8 cellular contexts compared by ENCODE assay signal in the genomic region with DNA sequence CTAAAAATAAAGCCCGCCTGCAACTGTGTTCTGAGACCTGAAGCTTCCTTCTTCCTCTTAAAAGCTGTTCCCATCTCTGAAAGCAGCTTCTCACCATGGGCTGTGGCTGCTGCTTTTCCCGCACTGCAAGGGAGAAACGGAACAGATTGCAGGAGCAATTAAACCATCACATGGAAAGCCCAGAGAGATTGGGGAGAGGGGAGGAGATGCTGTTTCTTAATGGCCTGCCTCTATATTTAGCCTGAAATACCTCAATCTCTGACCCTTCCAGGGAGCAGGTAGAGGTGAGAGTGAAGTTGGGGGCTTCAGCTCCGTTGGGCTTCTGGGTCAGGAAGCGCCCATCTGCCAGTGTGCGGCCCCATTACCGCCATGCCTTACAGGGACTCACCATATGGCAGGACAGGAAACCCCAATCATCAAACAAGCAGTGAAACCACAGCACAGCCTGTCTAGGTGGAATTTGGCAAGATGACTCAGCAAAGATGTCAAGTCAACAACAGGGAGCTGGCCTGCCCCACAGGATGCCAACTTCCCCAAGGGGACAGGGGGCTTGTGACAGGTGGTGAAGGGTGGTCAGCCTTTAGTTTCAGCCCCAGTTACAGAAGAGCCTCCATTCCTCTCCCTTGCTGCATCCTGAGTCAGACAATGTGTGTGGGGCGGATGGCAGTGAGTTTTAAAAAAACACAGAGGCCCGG.
DNase-seq lines count a peak whose midpoint lies in the region; ATAC-seq lines count a peak whose summit lies in the region.

No MANE protein-coding gene starts in this region.

- H3K9me3 Mint-ChIP-seq in activated T-cell treated with anti-CD3 and anti-CD28 coated beads, Interleukin-2, amount 50 U/mL, for 72 hours = no peaks in the 10 kb centered on the region

- H3K4me1 Mint-ChIP-seq in activated T-cell treated with anti-CD3 and anti-CD28 coated beads, Interleukin-2, amount 50 U/mL, for 72 hours (ENCODE audit: low read depth) = peaks cover 20% of the 10 kb centered on the region

- DNase-seq in CMK (ENCODE audit: low read depth) = peak; percentile 17
- peak; percentile 53 for DNase-seq in GM19238 (ENCODE audit: insufficient read length, low spot score)
- peak; percentile 23 to 26 for DNase-seq in activated T-cell treated with anti-CD3 and anti-CD28 coated beads, Interleukin-2, amount 50 U/mL, for 72 hours
- DNase-seq in NCI-H1930 (lab: John Stamatoyannopoulos, UW) = no peak
- no peak for DNase-seq in NCI-H1436 treated with DMSO at 0.1 percent for 48 hours (lab: John Stamatoyannopoulos, UW)
- no peak for DNase-seq in HT-29 (ENCODE audit: low spot score)
- DNase-seq in germinal center (ENCODE audit: low spot score) = no peak

- peak overlapping the region; percentile 12 to 20 for H3K4me3 Mint-ChIP-seq in activated T-cell treated with anti-CD3 and anti-CD28 coated beads, Interleukin-2, amount 50 U/mL, for 72 hours

- H3K36me3 Mint-ChIP-seq in activated T-cell treated with anti-CD3 and anti-CD28 coated beads, Interleukin-2, amount 50 U/mL, for 72 hours (ENCODE audit: insufficient read depth in 2 of 2) = no peaks in the 10 kb centered on the region

- H3K27ac Mint-ChIP-seq in activated T-cell treated with anti-CD3 and anti-CD28 coated beads, Interleukin-2, amount 50 U/mL, for 72 hours = no peak overlapping the region

- ATAC-seq in HG03354 (IDR thresholded peaks at IDR 0.05; ENCODE audit: poor library complexity, severe bottlenecking, unreplicated experiment) = peak; percentile 64
- peak; percentile 72 to 78 for ATAC-seq in activated T-cell treated with anti-CD3 and anti-CD28 coated beads, Interleukin-2, amount 50 U/mL, for 72 hours (replicated peaks in 1 of 2)

- H3K27me3 Mint-ChIP-seq in activated T-cell treated with anti-CD3 and anti-CD28 coated beads, Interleukin-2, amount 50 U/mL, for 72 hours (ENCODE audit: low read depth) = no peaks in the 10 kb centered on the region

Comparison
In these comparisons a context has a peak if more than half of its experiments do, and no peak if none do; other contexts are left out.
1. DNase-seq: peak in CMK (single experiment), GM19238 (single experiment) and activated T-cell treated with anti-CD3 and anti-CD28 coated beads, Interleukin-2, amount 50 U/mL, for 72 hours (2 of 2); none in NCI-H1930 (0 of 2), NCI-H1436 treated with DMSO at 0.1 percent for 48 hours (single experiment), HT-29 (single experiment) and germinal center (single experiment).